1 cellular context compared by ENCODE assay signal in the genomic region with DNA sequence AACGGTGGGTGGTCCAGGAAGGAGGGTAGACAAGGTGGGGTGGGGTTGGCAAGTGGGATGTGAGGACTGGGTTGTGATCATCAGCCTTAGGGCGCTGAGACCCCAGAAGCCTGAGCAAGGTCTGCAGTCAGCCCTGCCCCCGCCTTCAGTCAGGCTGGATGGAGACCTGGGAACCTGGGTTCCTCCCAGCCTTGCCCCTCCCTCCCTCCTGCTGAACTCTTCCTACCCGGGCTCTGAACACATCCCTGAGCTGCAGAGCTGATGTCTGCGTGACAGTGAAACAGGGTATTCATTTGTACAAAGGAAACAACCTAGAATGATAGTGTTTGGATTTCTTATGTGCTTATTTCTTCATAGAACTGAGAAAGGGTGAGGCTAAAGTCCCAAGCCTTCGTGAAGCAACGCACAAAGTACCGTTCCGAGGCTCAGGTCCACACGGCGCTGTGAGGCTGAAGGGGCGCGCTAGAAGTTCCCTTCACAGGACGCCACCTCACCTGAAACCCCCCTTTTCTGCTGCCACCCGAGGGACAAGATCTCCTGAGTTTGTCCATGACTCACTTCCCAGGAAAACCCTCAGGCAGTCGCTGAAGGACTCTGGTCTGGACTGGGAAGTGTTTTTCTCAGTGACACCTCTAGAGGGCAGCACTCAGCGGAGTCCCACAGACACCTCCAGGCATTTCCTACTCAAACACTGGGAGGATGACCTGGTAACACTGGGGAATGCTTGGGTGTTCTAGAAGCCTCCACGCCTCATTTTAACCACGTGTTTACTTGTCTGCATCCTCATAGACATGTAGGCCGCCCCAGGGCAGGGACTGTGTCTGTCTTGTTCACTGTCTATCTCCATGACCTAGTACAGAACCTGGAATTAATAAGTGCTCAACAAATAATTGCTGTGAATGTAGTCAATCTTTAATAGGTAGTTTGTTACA.
TF ChIP-seq lines count a peak whose summit lies in the region.

No MANE protein-coding gene starts in this region.

TF ChIP-seq in HepG2, 621 proteins besides CTCF, POLR2A, EP300 and RAD21 (continued from another document and continues in another):
- TF ChIP-seq PRDM15 (CRISPR knock-in tag; IDR thresholded peaks at IDR 0.05) (0 out of 2 replicates have a peak, but pooled peaks have one; percentile 28), ESRRA (CRISPR knock-in tag; IDR thresholded peaks at IDR 0.05; ENCODE audit: low read depth) (no peak), KAT7 (CRISPR knock-in tag; IDR thresholded peaks at IDR 0.05; ENCODE audit: borderline replicate concordance) (no peak), FOXK1 (CRISPR knock-in tag; IDR thresholded peaks at IDR 0.05; ENCODE audit: borderline replicate concordance, low read depth) (peak; percentile 11; the same call in 1 of the 2 replicates), ZNF768 (CRISPR knock-in tag; IDR thresholded peaks at IDR 0.05) (no peak), FOXA3 (CRISPR knock-in tag; IDR thresholded peaks at IDR 0.05) (peak; percentile 38), ZGPAT (CRISPR knock-in tag; IDR thresholded peaks at IDR 0.05) (0 out of 2 replicates have a peak, but pooled peaks have one; percentile 51), JARID2 (CRISPR knock-in tag; IDR thresholded peaks at IDR 0.05; ENCODE audit: insufficient replicate concordance) (no peak), ZNF773 (CRISPR knock-in tag; IDR thresholded peaks at IDR 0.05; ENCODE audit: borderline replicate concordance) (no peak), WIZ (CRISPR knock-in tag; IDR thresholded peaks at IDR 0.05) (no peak), HMG20B (CRISPR knock-in tag; conservative IDR thresholded peaks at IDR 0.05) (0 out of 2 replicates have a peak, but pooled peaks have one; percentile 59), ZNF225 (CRISPR knock-in tag; IDR thresholded peaks at IDR 0.05) (0 out of 2 replicates have a peak, but pooled peaks have one; percentile 26), ZNF124 (CRISPR knock-in tag; IDR thresholded peaks at IDR 0.05) (0 out of 2 replicates have a peak, but pooled peaks have one; percentile 23), LCORL (IDR thresholded peaks at IDR 0.05) (no peak), LCORL (CRISPR knock-in tag; IDR thresholded peaks at IDR 0.05) (no peak; the same call in 1 of the 2 replicates), ATAD3A (CRISPR knock-in tag; IDR thresholded peaks at IDR 0.05) (no peak), USF2 (IDR thresholded peaks at IDR 0.05; ENCODE audit: low read depth, low read length) (no peak), USF2 (CRISPR knock-in tag; IDR thresholded peaks at IDR 0.05; ENCODE audit: borderline replicate concordance) (no peak), ZNF207 (IDR thresholded peaks at IDR 0.05; ENCODE audit: borderline replicate concordance) (no peak), ZIK1 (CRISPR knock-in tag; IDR thresholded peaks at IDR 0.05; ENCODE audit: borderline replicate concordance, low read depth) (no peak), NKX3-1 (CRISPR knock-in tag; IDR thresholded peaks at IDR 0.05) (no peak), RBM22 (optimal IDR thresholded peaks at IDR 0.05; ENCODE audit: low read length) (no peak), ZSCAN9 (CRISPR knock-in tag; IDR thresholded peaks at IDR 0.05; ENCODE audit: borderline replicate concordance) (0 out of 2 replicates have a peak, but pooled peaks have one; percentile 32), GABPB1 (CRISPR knock-in tag; IDR thresholded peaks at IDR 0.05) (peak; percentile 37; the same call in 1 of the 2 replicates)
- TF ChIP-seq, protein P1, sequence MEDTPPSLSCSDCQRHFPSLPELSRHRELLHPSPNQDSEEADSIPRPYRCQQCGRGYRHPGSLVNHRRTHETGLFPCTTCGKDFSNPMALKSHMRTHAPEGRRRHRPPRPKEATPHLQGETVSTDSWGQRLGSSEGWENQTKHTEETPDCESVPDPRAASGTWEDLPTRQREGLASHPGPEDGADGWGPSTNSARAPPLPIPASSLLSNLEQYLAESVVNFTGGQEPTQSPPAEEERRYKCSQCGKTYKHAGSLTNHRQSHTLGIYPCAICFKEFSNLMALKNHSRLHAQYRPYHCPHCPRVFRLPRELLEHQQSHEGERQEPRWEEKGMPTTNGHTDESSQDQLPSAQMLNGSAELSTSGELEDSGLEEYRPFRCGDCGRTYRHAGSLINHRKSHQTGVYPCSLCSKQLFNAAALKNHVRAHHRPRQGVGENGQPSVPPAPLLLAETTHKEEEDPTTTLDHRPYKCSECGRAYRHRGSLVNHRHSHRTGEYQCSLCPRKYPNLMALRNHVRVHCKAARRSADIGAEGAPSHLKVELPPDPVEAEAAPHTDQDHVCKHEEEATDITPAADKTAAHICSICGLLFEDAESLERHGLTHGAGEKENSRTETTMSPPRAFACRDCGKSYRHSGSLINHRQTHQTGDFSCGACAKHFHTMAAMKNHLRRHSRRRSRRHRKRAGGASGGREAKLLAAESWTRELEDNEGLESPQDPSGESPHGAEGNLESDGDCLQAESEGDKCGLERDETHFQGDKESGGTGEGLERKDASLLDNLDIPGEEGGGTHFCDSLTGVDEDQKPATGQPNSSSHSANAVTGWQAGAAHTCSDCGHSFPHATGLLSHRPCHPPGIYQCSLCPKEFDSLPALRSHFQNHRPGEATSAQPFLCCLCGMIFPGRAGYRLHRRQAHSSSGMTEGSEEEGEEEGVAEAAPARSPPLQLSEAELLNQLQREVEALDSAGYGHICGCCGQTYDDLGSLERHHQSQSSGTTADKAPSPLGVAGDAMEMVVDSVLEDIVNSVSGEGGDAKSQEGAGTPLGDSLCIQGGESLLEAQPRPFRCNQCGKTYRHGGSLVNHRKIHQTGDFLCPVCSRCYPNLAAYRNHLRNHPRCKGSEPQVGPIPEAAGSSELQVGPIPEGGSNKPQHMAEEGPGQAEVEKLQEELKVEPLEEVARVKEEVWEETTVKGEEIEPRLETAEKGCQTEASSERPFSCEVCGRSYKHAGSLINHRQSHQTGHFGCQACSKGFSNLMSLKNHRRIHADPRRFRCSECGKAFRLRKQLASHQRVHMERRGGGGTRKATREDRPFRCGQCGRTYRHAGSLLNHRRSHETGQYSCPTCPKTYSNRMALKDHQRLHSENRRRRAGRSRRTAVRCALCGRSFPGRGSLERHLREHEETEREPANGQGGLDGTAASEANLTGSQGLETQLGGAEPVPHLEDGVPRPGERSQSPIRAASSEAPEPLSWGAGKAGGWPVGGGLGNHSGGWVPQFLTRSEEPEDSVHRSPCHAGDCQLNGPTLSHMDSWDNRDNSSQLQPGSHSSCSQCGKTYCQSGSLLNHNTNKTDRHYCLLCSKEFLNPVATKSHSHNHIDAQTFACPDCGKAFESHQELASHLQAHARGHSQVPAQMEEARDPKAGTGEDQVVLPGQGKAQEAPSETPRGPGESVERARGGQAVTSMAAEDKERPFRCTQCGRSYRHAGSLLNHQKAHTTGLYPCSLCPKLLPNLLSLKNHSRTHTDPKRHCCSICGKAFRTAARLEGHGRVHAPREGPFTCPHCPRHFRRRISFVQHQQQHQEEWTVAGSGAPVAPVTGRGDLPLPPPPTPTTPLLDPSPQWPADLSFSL (CRISPR knock-in tag; IDR thresholded peaks at IDR 0.05) = no peak
- TF ChIP-seq, protein P2, sequence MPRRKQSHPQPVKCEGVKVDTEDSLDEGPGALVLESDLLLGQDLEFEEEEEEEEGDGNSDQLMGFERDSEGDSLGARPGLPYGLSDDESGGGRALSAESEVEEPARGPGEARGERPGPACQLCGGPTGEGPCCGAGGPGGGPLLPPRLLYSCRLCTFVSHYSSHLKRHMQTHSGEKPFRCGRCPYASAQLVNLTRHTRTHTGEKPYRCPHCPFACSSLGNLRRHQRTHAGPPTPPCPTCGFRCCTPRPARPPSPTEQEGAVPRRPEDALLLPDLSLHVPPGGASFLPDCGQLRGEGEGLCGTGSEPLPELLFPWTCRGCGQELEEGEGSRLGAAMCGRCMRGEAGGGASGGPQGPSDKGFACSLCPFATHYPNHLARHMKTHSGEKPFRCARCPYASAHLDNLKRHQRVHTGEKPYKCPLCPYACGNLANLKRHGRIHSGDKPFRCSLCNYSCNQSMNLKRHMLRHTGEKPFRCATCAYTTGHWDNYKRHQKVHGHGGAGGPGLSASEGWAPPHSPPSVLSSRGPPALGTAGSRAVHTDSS (CRISPR knock-in tag; conservative IDR thresholded peaks at IDR 0.05) = no peak
- TF ChIP-seq, protein P3, sequence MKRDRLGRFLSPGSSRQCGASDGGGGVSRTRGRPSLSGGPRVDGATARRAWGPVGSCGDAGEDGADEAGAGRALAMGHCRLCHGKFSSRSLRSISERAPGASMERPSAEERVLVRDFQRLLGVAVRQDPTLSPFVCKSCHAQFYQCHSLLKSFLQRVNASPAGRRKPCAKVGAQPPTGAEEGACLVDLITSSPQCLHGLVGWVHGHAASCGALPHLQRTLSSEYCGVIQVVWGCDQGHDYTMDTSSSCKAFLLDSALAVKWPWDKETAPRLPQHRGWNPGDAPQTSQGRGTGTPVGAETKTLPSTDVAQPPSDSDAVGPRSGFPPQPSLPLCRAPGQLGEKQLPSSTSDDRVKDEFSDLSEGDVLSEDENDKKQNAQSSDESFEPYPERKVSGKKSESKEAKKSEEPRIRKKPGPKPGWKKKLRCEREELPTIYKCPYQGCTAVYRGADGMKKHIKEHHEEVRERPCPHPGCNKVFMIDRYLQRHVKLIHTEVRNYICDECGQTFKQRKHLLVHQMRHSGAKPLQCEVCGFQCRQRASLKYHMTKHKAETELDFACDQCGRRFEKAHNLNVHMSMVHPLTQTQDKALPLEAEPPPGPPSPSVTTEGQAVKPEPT (CRISPR knock-in tag; IDR thresholded peaks at IDR 0.05; ENCODE audit: low read depth) = peak; percentile 40; the same call in 1 of the 2 replicates
- TF ChIP-seq, protein P4, sequence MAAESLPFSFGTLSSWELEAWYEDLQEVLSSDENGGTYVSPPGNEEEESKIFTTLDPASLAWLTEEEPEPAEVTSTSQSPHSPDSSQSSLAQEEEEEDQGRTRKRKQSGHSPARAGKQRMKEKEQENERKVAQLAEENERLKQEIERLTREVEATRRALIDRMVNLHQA (CRISPR knock-in tag; IDR thresholded peaks at IDR 0.05) = no peak
- TF ChIP-seq, protein P5, sequence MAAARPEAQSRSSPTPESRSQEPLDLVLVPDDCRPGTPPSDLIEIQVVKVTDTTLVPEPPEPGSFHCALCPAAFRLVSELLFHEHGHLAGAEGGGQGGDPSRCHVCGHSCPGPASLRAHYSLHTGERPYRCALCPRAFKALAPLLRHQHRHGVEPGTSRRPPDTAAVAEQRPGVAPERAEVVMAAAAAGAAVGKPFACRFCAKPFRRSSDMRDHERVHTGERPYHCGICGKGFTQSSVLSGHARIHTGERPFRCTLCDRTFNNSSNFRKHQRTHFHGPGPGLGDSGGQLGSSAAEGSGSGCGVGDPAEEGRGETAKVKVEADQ (CRISPR knock-in tag; IDR thresholded peaks at IDR 0.05; ENCODE audit: borderline replicate concordance) = 0 out of 2 replicates have a peak, but pooled peaks have one; percentile 45
- TF ChIP-seq, protein P6, sequence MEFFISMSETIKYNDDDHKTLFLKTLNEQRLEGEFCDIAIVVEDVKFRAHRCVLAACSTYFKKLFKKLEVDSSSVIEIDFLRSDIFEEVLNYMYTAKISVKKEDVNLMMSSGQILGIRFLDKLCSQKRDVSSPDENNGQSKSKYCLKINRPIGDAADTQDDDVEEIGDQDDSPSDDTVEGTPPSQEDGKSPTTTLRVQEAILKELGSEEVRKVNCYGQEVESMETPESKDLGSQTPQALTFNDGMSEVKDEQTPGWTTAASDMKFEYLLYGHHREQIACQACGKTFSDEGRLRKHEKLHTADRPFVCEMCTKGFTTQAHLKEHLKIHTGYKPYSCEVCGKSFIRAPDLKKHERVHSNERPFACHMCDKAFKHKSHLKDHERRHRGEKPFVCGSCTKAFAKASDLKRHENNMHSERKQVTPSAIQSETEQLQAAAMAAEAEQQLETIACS (CRISPR knock-in tag; IDR thresholded peaks at IDR 0.05) = no peak
